Comparison of ENCODE assay signal across 8 cellular contexts in genomic region chr9:33818167-33818831, GRCh38. TPM values are rescaled to one million over a fixed set of nuclear protein-coding genes. Genes with fewer than 3 reads are reported as not detected.
DNase-seq lines count a peak whose midpoint lies in the region; ATAC-seq, FAIRE-seq and TF ChIP-seq lines count a peak whose summit lies in the region.

No MANE protein-coding gene starts in this region.

- DNase-seq in activated naive CD4-positive, alpha-beta T cell treated with anti-CD3 and anti-CD28 coated beads for 36 hours: no peak
- no peak for DNase-seq in activated naive CD4-positive, alpha-beta T cell (lab: John Stamatoyannopoulos, UW)
- peak in 1 of 2 experiments; percentile 3 for DNase-seq in SJSA1 (ENCODE audit: low read depth in 1 of 2, low spot score in 2 of 2)
- DNase-seq in esophagus muscularis mucosa (ENCODE audit: extremely low spot score): no peak
- DNase-seq in HTR-8/SVneo (ENCODE audit: insufficient read length, low spot score): no peak
- no peak for DNase-seq in NCI-H187 treated with DMSO at 0.1 percent for 48 hours (lab: John Stamatoyannopoulos, UW)

- no peaks in the 10 kb centered on the region for H3K27me3 Mint-ChIP-seq in activated naive CD4-positive, alpha-beta T cell treated with anti-CD3 and anti-CD28 coated beads for 36 hours (ENCODE audit: low read depth)
- H3K27me3 Mint-ChIP-seq in nephron (ENCODE audit: low read depth): no peaks in the 10 kb centered on the region

- no peak for TF ChIP-seq EP300 in esophagus muscularis mucosa (IDR thresholded peaks at IDR 0.05)

- H3K27ac ChIP-seq in SJSA1 (peak overlapping the region; percentile 32; the same call in 1 of the 2 replicates), esophagus muscularis mucosa (replicated peaks in 1 of 4) (peak overlapping the region; percentile 96 to 100 (median 98))

- intact Hi-C loops in activated naive CD4-positive, alpha-beta T cell treated with anti-CD3 and anti-CD28 coated beads for 36 hours (cut with micrococcal nuclease): loop anchor here (1.0 to 10.0 kb wide), 4 partner anchors 343 to 661 kb away; partner anchors contain the start of genes DNAI1, FAM219A, KIF24 and NOL6
- intact Hi-C loops in esophagus muscularis mucosa (cut with DNase I): no loop called here

- no peak for ATAC-seq in HG02981 (IDR thresholded peaks at IDR 0.05; ENCODE audit: unreplicated experiment)

- H3K4me1 Mint-ChIP-seq in activated naive CD4-positive, alpha-beta T cell treated with anti-CD3 and anti-CD28 coated beads for 36 hours (ENCODE audit: low read depth): peaks cover 51% of the 10 kb centered on the region
- H3K4me1 Mint-ChIP-seq in nephron: peaks cover 38% of the 10 kb centered on the region

- H3K27ac Mint-ChIP-seq in activated naive CD4-positive, alpha-beta T cell treated with anti-CD3 and anti-CD28 coated beads for 36 hours: peak overlapping the region; percentile 96
- H3K27ac Mint-ChIP-seq in nephron: peak overlapping the region; percentile 96 to 99 (median 99)

- 0% methylated on average over 11 of the region's 17 CpGs for WGBS in esophagus muscularis mucosa

- CTCF ChIA-PET in activated naive CD4-positive, alpha-beta T cell treated with anti-CD3 and anti-CD28 coated beads for 36 hours (lab: Charles Lee): interaction anchor here (0.6 kb wide), 1 partner anchor 17 kb away, joined by 3 read pairs; no protein-coding TSS in a partner anchor

- H3K9me3 ChIP-seq in SJSA1 (replicated peaks): no peaks in the 10 kb centered on the region
- H3K9me3 ChIP-seq in esophagus muscularis mucosa: no peaks in the 10 kb centered on the region

- TF ChIP-seq POLR2A in esophagus muscularis mucosa (IDR thresholded peaks at IDR 0.05; ENCODE audit: low read depth): no peak

- H3K4me3 Mint-ChIP-seq in activated naive CD4-positive, alpha-beta T cell treated with anti-CD3 and anti-CD28 coated beads for 36 hours: peak overlapping the region; percentile 93
- peak overlapping the region; percentile 92 to 99 (median 98) for H3K4me3 Mint-ChIP-seq in nephron

- peaks cover 4% of the 10 kb centered on the region for H3K36me3 Mint-ChIP-seq in activated naive CD4-positive, alpha-beta T cell treated with anti-CD3 and anti-CD28 coated beads for 36 hours (ENCODE audit: low read depth)
- H3K36me3 Mint-ChIP-seq in nephron (ENCODE audit: low read depth): peaks cover 3% of the 10 kb centered on the region

- peak overlapping the region; percentile 88 for H3K4me3 ChIP-seq in SJSA1
- peak overlapping the region; percentile 79 to 94 (median 92) for H3K4me3 ChIP-seq in esophagus muscularis mucosa

- no peak for FAIRE-seq in HTR-8/SVneo (lab: Jason Lieb, UNC)

- TF ChIP-seq CTCF in esophagus muscularis mucosa (IDR thresholded peaks at IDR 0.05): no peak
- TF ChIP-seq CTCF in nephron (IDR thresholded peaks at IDR 0.05; ENCODE audit: unreplicated experiment in 3 of 3): no peak

- H3K36me3 ChIP-seq in SJSA1: peaks cover 5% of the 10 kb centered on the region; the same call in 1 of the 2 replicates
- H3K36me3 ChIP-seq in esophagus muscularis mucosa: no peaks in the 10 kb centered on the region

- H3K9me3 Mint-ChIP-seq in activated naive CD4-positive, alpha-beta T cell treated with anti-CD3 and anti-CD28 coated beads for 36 hours: no peaks in the 10 kb centered on the region
- H3K9me3 Mint-ChIP-seq in nephron: no peaks in the 10 kb centered on the region

- H3K4me1 ChIP-seq in SJSA1 (replicated peaks) (peaks cover 30% of the 10 kb centered on the region), esophagus muscularis mucosa (peaks cover 50 to 74% (median 72%) of the 10 kb centered on the region in 4 donors)

- H3K27me3 ChIP-seq in SJSA1 (replicated peaks): no peaks in the 10 kb centered on the region
- no peaks in the 10 kb centered on the region for H3K27me3 ChIP-seq in esophagus muscularis mucosa

RNA-seq across cellular contexts. Expression of gene UBE2R2, which starts 1.3 kb away (rescaled TPM):
- total RNA-seq in activated naive CD4-positive, alpha-beta T cell treated with anti-CD3 and anti-CD28 coated beads for 36 hours: 10 to 100 TPM; 44.2 to 46.9 TPM
- 8.6 and 11.8 TPM in 2 replicates for total RNA-seq in SJSA1 (2014; rRNA removed; shearing (Covaris generic))
- total RNA-seq in esophagus muscularis mucosa: 10 to 100 TPM; 27.8 to 45.1 (median 34.4) TPM

RNA-seq across cellular contexts. Expression of gene PRSS3, which starts 22.9 kb away (rescaled TPM):
- total RNA-seq in activated naive CD4-positive, alpha-beta T cell treated with anti-CD3 and anti-CD28 coated beads for 36 hours: not detected
- not detected in 2 replicates for total RNA-seq in SJSA1 (2014; rRNA removed; shearing (Covaris generic))
- total RNA-seq in esophagus muscularis mucosa: 1 to 10 TPM in 1 of 4 donors, under 1 TPM in 1, not detected in 2; 0.99 to 1.4 TPM
